9 cellular contexts compared by ENCODE assay signal in the genomic region with DNA sequence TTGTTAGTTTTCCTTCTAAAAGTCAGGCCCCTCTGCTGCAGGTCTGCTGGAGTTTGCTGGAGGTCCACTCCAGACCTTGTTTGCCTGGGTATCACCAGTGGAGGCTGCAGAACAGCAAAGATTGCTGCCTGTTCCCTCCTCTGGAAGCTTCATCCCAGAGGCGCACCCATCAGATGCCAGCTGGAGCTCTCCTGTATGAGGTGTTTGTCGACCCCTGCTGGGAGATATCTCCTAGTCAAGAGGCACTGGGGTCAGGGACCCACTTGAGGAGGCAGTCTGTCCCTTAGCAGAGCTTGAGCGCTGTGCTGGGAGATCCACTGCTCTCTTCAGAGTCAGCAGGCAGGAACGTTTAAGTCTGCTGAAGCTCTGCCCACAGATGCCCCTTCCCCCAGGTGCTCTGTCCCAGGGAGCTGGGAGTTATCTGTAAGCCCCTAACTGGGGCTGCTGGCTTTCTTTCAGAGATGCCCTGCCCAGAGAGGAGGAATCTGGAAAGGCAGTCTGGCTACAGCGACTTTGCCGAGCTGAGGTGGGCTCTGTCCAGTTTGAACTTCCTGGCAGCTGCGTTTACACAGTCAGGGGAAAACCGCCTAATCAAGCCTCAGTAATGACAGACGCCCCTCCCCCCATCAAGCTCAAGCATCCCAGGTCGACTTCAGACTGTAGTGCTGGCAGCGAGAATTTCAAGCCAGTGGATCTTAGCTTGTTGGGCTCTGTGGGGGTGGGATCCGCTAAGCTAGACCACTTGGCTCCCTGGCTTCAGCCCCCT. TPM values are rescaled to one million over a fixed set of nuclear protein-coding genes. Genes with fewer than 3 reads are reported as not detected.
DNase-seq lines count a peak whose midpoint lies in the region; ATAC-seq and TF ChIP-seq lines count a peak whose summit lies in the region.
"Not testable (repeated sequence)": the region's sequence is repeated elsewhere in the genome, so short reads cannot be mapped to it uniquely, and the experiment has no call there.
"Had no signal": no experiment of that assay in that cellular context is flagged by ENCODE, and none has a peak within 500 bp of the region (broad histone marks: within the 10 kb centered on the region; RNA-seq: fewer than 3 reads in every experiment).

No MANE protein-coding gene starts in this region.

- not testable (repeated sequence) for TF ChIP-seq CTCF in HCT116 (IDR thresholded peaks at IDR 0.05 in 2 of 3, conservative IDR thresholded peaks at IDR 0.05 in 1 of 3; ENCODE audit: borderline replicate concordance in 1 of 3, insufficient read depth in 1 of 3, low read depth in 2 of 3, low read length in 2 of 3)
- peak; percentile 15 for TF ChIP-seq CTCF in epithelial cell of proximal tubule (conservative IDR thresholded peaks at IDR 0.05; ENCODE audit: low read depth, low read length)

- not testable (repeated sequence) for H3K4me1 ChIP-seq in HCT116 (ENCODE audit: control insufficient read depth in 1 of 2, insufficient read depth in 2 of 2, low read length in 2 of 2); SJCRH30; mesendoderm (ENCODE audit: control insufficient read depth, low read depth, low read length)

- RAD21 ChIA-PET in HCT116 (lab: Charles Lee; ENCODE audit: low non-redundant PET in 1 of 2, low total read pairs in 2 of 2, uncharacterized antibody in 2 of 2, unreplicated experiment in 2 of 2) = not testable (repeated sequence)

- H3K27me3 ChIP-seq in HCT116 (ENCODE audit: insufficient read depth, low read length) = peaks cover 40% of the 10 kb centered on the region
- H3K27me3 ChIP-seq in SJCRH30; mesendoderm (ENCODE audit: insufficient read depth, low read length, poor library complexity): not testable (repeated sequence)

- H3K79me1 ChIP-seq in mesendoderm (ENCODE audit: low read length) = not testable (repeated sequence)

- not testable (repeated sequence) for H2AK5ac ChIP-seq in mesendoderm (ENCODE audit: low read length)

- not testable (repeated sequence) for H3K4ac ChIP-seq in mesendoderm (ENCODE audit: low read depth, low read length)

- not testable (repeated sequence) for H2BK5ac ChIP-seq in mesendoderm (ENCODE audit: low read length)

- not testable (repeated sequence) for H3K4me3 ChIP-seq in HCT116 (replicated peaks in 1 of 2; ENCODE audit: low read depth in 1 of 2, low read length in 2 of 2); SJCRH30; epithelial cell of proximal tubule (ENCODE audit: low read depth, low read length); mesendoderm (ENCODE audit: low read length)

- intact Hi-C loops in HCT116 (cut with micrococcal nuclease) = not testable (repeated sequence)

- not testable (repeated sequence) for H3K23ac ChIP-seq in mesendoderm (ENCODE audit: low read length)

- not testable (repeated sequence) for H2BK120ac ChIP-seq in mesendoderm (ENCODE audit: low read depth, low read length)

- not testable (repeated sequence) for H4K20me1 ChIP-seq in HCT116 (ENCODE audit: insufficient read depth)

- H4K5ac ChIP-seq in mesendoderm (ENCODE audit: low read length) = not testable (repeated sequence)

- peak; percentile 35; the same call in 1 of the 2 replicates for TF ChIP-seq RAD21 in HCT116 (IDR thresholded peaks at IDR 0.05; ENCODE audit: low read depth)

- not testable (repeated sequence) for H4K8ac ChIP-seq in mesendoderm (ENCODE audit: low read depth, low read length)

- H2BK15ac ChIP-seq in mesendoderm (replicated peaks; ENCODE audit: low read depth) = not testable (repeated sequence)

- TF ChIP-seq POLR2A in HCT116 (IDR thresholded peaks at IDR 0.05; ENCODE audit: borderline replicate concordance, extremely low read depth, insufficient read depth, insufficient read length) = not testable (repeated sequence)

- H3K18ac ChIP-seq in mesendoderm (ENCODE audit: low read length) = not testable (repeated sequence)

- CTCF ChIA-PET in HCT116 (lab: Charles Lee) = not testable (repeated sequence)

- DNase-seq in DMS153 (lab: John Stamatoyannopoulos, UW) = peak; percentile 38
- not testable (repeated sequence) for DNase-seq in HCT116 (ENCODE audit: low read depth, low spot score); epithelial cell of proximal tubule (ENCODE audit: low read depth)
- peak; percentile 25 for DNase-seq in NCI-H2227 (lab: John Stamatoyannopoulos, UW; ENCODE audit: unreplicated experiment)
- DNase-seq in NCI-H774 (lab: John Stamatoyannopoulos, UW) = peak; percentile 6
- peak; percentile 24 to 39 for DNase-seq in SJCRH30
- DNase-seq in mesendoderm = peak; percentile 30

- not testable (repeated sequence) for H3K9me2 ChIP-seq in HCT116 (ENCODE audit: insufficient read depth)

- not testable (repeated sequence) for H3K4me2 ChIP-seq in HCT116 (ENCODE audit: low read length); mesendoderm (ENCODE audit: low read length)

- H3K79me2 ChIP-seq in HCT116 (ENCODE audit: insufficient read depth, low read length); mesendoderm (ENCODE audit: control insufficient read depth, insufficient read depth, low read length): not testable (repeated sequence)

- H2AFZ ChIP-seq in HCT116 (ENCODE audit: low read depth, low read length, poor library complexity, severe bottlenecking) = not testable (repeated sequence)

- H3K9ac ChIP-seq in HCT116 (ENCODE audit: low read length); mesendoderm (ENCODE audit: low read length): not testable (repeated sequence)

- no CpG with 5 or more reads among the region's 12 CpGs for WGBS in mesendoderm (ENCODE audit: extremely low coverage, insufficient coverage, low lambda C conversion rate)

- H3K27ac ChIP-seq in HCT116 (ENCODE audit: low read depth, low read length); SJCRH30; mesendoderm (ENCODE audit: low read depth, low read length): not testable (repeated sequence)

- not testable (repeated sequence) for BruUV-seq in HCT116 (replicated peaks; lab: Mats Ljungman, UMichigan)

- not testable (repeated sequence) for H3K9me3 ChIP-seq in HCT116 (ENCODE audit: control insufficient read depth in 1 of 2, insufficient read depth in 1 of 2, low read depth in 1 of 2, low read length in 2 of 2); SJCRH30 (replicated peaks)

- H3K56ac ChIP-seq in mesendoderm (ENCODE audit: low read length) = not testable (repeated sequence)

- not testable (repeated sequence) for H3K36me3 ChIP-seq in HCT116 (ENCODE audit: control insufficient read depth in 1 of 2, insufficient read depth in 2 of 2, low read length in 2 of 2); SJCRH30; mesendoderm (ENCODE audit: control insufficient read depth, insufficient read depth, low read length)

- ATAC-seq in HCT116 = not testable (repeated sequence)

- POLR2A ChIA-PET in HCT116 (lab: Charles Lee) = not testable (repeated sequence)

RNA-seq across cellular contexts. Expression of a gene that starts 49.9 kb away (rescaled TPM):
- total RNA-seq in HCT116 (2021; ENCODE audit: unreplicated experiment) (0.27 TPM), epithelial cell of proximal tubule (12.9 and 18.0 TPM in 2 replicates)
- polyA plus RNA-seq in HCT116 (2012) = 0.07 and 0.11 TPM in 2 replicates
- total RNA-seq in SJCRH30 (2014; rRNA removed; shearing (Covaris generic)) = 20.2 and 21.6 TPM in 2 replicates
- polyA plus RNA-seq in mesendoderm (2013, experiment 1 of 2) = 3.8 TPM
- 4.0 TPM for polyA plus RNA-seq in mesendoderm (2013, experiment 2 of 2)
- total RNA-seq: CD4-positive, alpha-beta memory T cell; PC-9 had no signal
- polyA plus RNA-seq: CD4-positive, alpha-beta memory T cell had no signal

Comparison
In these comparisons a context has a peak if more than half of its experiments do, and no peak if none do; other contexts are left out.
1. RNA of a gene that starts 49.9 kb away (total RNA-seq): 20.2 to 21.6 TPM in SJCRH30 and 12.9 to 18.0 TPM in epithelial cell of proximal tubule; 0.27 TPM in HCT116 (single experiment); every median in the first group is over 10 times any median in the second.